Comparison of ENCODE assay signal across 29 cellular contexts in genomic region chr12:62409068-62409467, GRCh38.
"Had no signal": no experiment of that assay in that cellular context is flagged by ENCODE, and none has a peak within 500 bp of the region (broad histone marks: within the 10 kb centered on the region; RNA-seq: fewer than 3 reads in every experiment).

No MANE protein-coding gene starts in this region.

- ATAC-seq: naive thymus-derived CD4-positive, alpha-beta T cell; natural killer cell; pancreas; psoas muscle; right cardiac atrium; stimulated activated memory B cell treated with anti-CD40 and anti-IgM and Interleukin-4, amounts not matched to agents 10 μg/mL and 1 μg/mL and 100 μg/mL, for 72 hours; stimulated activated naive CD8-positive, alpha-beta T cell treated with anti-CD3 and anti-CD28 coated beads, Interleukin-15, amount 100 ng/mL, for 72 hours; stimulated activated naive CD8-positive, alpha-beta T cell treated with anti-CD3 and anti-CD28 coated beads, Interleukin-15, Interleukin-2, amounts not matched to agents 100 U/mL and 50 U/mL, for 24 hours; upper lobe of right lung had no signal

- H3K9me3 Mint-ChIP-seq: naive thymus-derived CD4-positive, alpha-beta T cell; natural killer cell; nephron; neural progenitor cell; stimulated activated naive CD8-positive, alpha-beta T cell treated with anti-CD3 and anti-CD28 coated beads, Interleukin-15, amount 100 ng/mL, for 72 hours; type B pancreatic cell had no signal

- H3K27me3 Mint-ChIP-seq: naive thymus-derived CD4-positive, alpha-beta T cell; progenitor cell of endocrine pancreas; stimulated activated memory B cell treated with anti-CD40 and anti-IgM and Interleukin-4, amounts not matched to agents 10 μg/mL and 1 μg/mL and 100 μg/mL, for 72 hours; stimulated activated naive CD8-positive, alpha-beta T cell treated with anti-CD3 and anti-CD28 coated beads, Interleukin-15, amount 100 ng/mL, for 72 hours; type B pancreatic cell had no signal

- H3K4me3 Mint-ChIP-seq: naive thymus-derived CD4-positive, alpha-beta T cell; natural killer cell; nephron; neural progenitor cell; stimulated activated memory B cell treated with anti-CD40 and anti-IgM and Interleukin-4, amounts not matched to agents 10 μg/mL and 1 μg/mL and 100 μg/mL, for 72 hours; stimulated activated naive CD8-positive, alpha-beta T cell treated with anti-CD3 and anti-CD28 coated beads, Interleukin-15, amount 100 ng/mL, for 72 hours; type B pancreatic cell had no signal

- H3K27ac Mint-ChIP-seq: nephron; neural progenitor cell; progenitor cell of endocrine pancreas; stimulated activated memory B cell treated with anti-CD40 and anti-IgM and Interleukin-4, amounts not matched to agents 10 μg/mL and 1 μg/mL and 100 μg/mL, for 72 hours; stimulated activated naive CD8-positive, alpha-beta T cell treated with anti-CD3 and anti-CD28 coated beads, Interleukin-15, amount 100 ng/mL, for 72 hours; type B pancreatic cell had no signal

- H3K36me3 Mint-ChIP-seq: natural killer cell, neural progenitor cell, type B pancreatic cell had no signal

- H3K27me3 ChIP-seq: neural progenitor cell, pancreas, right lobe of liver, spleen, suprapubic skin, testis, tibial artery, transverse colon, upper lobe of right lung, uterus had no signal

- H3K4me1 Mint-ChIP-seq: natural killer cell; nephron; stimulated activated memory B cell treated with anti-CD40 and anti-IgM and Interleukin-4, amounts not matched to agents 10 μg/mL and 1 μg/mL and 100 μg/mL, for 72 hours; stimulated activated naive CD8-positive, alpha-beta T cell treated with anti-CD3 and anti-CD28 coated beads, Interleukin-15, amount 100 ng/mL, for 72 hours had no signal

- DNase-seq: naive thymus-derived CD4-positive, alpha-beta T cell; natural killer cell; nucleus accumbens; pancreas; psoas muscle; right cardiac atrium; right lobe of liver; spleen; stimulated activated CD4-positive, alpha-beta T cell treated with anti-CD3 and anti-CD28 coated beads, Interleukin-12 subunit alpha, Interleukin-12 subunit beta, amount 100 ng/mL, for 4 hours; stimulated activated CD4-positive, alpha-beta T cell treated with anti-CD3 and anti-CD28 coated beads, Interleukin-1b, Interleukin-23, amount 100 ng/mL, for 48 hours; stimulated activated CD4-positive, alpha-beta T cell treated with anti-CD3 and anti-CD28 coated beads, Interleukin-4, amount 100 ng/mL, for 1 hour; stimulated activated CD4-positive, alpha-beta T cell treated with anti-CD3 and anti-CD28 coated beads, Interleukin-4, amount 100 ng/mL, for 4 hours; stimulated activated CD8-positive, alpha-beta memory T cell treated with anti-CD3 and anti-CD28 coated beads, Interleukin-4, amount 100 ng/mL, for 48 hours; stimulated activated naive CD4-positive, alpha-beta T cell; stimulated activated naive CD8-positive, alpha-beta T cell treated with anti-CD3 and anti-CD28 coated beads, Interleukin-15, amount 100 ng/mL, for 72 hours; stimulated activated naive CD8-positive, alpha-beta T cell treated with anti-CD3 and anti-CD28 coated beads, Interleukin-15, Interleukin-2, amounts not matched to agents 100 U/mL and 50 U/mL, for 24 hours; substantia nigra; testis; tibial artery; transverse colon; upper lobe of right lung; uterus had no signal

- H3K27ac ChIP-seq: neural progenitor cell, pancreas, psoas muscle, right lobe of liver, skin epidermis, spleen, suprapubic skin, testis, tibial artery, transverse colon, upper lobe of right lung, uterus had no signal

- H3K9me3 ChIP-seq: pancreas, psoas muscle, right lobe of liver, spleen, suprapubic skin, testis, tibial artery, transverse colon, upper lobe of right lung, uterus had no signal
